ENCODE assay signal across 17 cellular contexts in the genomic region with DNA sequence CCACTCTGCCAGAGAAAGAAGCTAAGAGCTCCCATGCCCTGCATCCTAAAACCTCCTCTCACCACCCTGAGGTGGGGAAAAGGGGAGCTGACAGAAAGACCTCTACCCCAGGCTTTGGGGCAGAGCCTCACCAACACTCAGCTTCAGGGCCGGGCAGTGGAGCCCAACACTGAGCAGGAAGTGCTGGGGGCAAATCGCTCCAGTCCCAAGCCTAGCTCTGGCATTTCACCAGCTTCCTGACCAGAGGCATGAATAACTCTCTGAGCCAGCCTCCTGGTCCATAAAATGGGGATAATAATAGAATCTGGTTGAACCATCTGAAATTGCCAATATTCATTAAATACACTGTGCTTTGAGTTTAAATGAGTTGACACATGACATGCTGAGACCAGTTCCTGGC.
DNase-seq lines count a peak whose midpoint lies in the region; TF ChIP-seq lines count a peak whose summit lies in the region.
"Had no signal": no experiment of that assay in that cellular context is flagged by ENCODE, and none has a peak within 500 bp of the region (broad histone marks: within the 10 kb centered on the region; RNA-seq: fewer than 3 reads in every experiment).

No MANE protein-coding gene starts in this region.

- H3K9me3 Mint-ChIP-seq in osteocyte (ENCODE audit: unreplicated experiment) = no peaks in the 10 kb centered on the region
- H3K9me3 Mint-ChIP-seq: natural killer cell treated with Interleukin-12 subunit alpha and Interleukin-12 subunit beta and Interleukin-15 and Interleukin-18, amount 100 ng/mL, for 72 hours had no signal

- H3K4me3 Mint-ChIP-seq in osteocyte (ENCODE audit: unreplicated experiment) = no peak overlapping the region
- H3K4me3 Mint-ChIP-seq: natural killer cell treated with Interleukin-12 subunit alpha and Interleukin-12 subunit beta and Interleukin-15 and Interleukin-18, amount 100 ng/mL, for 72 hours had no signal

- no peak overlapping the region for H3K4me3 ChIP-seq in MG63
- no peak overlapping the region for H3K4me3 ChIP-seq in epithelial cell of esophagus (ENCODE audit: low read length)
- no peak overlapping the region for H3K4me3 ChIP-seq in uterus
- H3K4me3 ChIP-seq: hepatocyte had no signal

- H3K27ac ChIP-seq in uterus = peak overlapping the region; percentile 66 to 75
- H3K27ac ChIP-seq: C4-2B had no signal

- no peak for TF ChIP-seq POLR2A in uterus (IDR thresholded peaks at IDR 0.05)

- DNase-seq in MG63 = peak; percentile 41
- DNase-seq in epithelial cell of esophagus (ENCODE audit: low read depth) = peak; percentile 16
- DNase-seq in osteocyte (ENCODE audit: extremely low spot score, unreplicated experiment) = no peak
- DNase-seq in uterus = no peak
- DNase-seq in MV-4-11 (lab: John Stamatoyannopoulos, UW) = no peak
- DNase-seq in NCI-H2107 (lab: John Stamatoyannopoulos, UW) = no peak
- DNase-seq in cerebellar nuclear complex (lab: John Stamatoyannopoulos, UW) = no peak
- DNase-seq: activated T-cell treated with anti-CD3 and anti-CD28 coated beads, Interleukin-2, amount 50 U/mL, for 48 hours; DMS53; GOT3; IMR-90; NCI-H1092 treated with DMSO at 0.1 percent for 48 hours; NCI-H2227 treated with DMSO at 0.1 percent for 48 hours; stimulated activated CD4-positive, alpha-beta T cell treated with anti-CD3 and anti-CD28 coated beads, Interleukin-4, amount 100 ng/mL, for 24 hours had no signal

- H3K36me3 ChIP-seq in MG63 (peaks cover 55% of the 10 kb centered on the region), uterus (no peaks in the 10 kb centered on the region)

- H3K27ac Mint-ChIP-seq in osteocyte (ENCODE audit: unreplicated experiment) = peak overlapping the region; percentile 60
- H3K27ac Mint-ChIP-seq: natural killer cell treated with Interleukin-12 subunit alpha and Interleukin-12 subunit beta and Interleukin-15 and Interleukin-18, amount 100 ng/mL, for 72 hours had no signal

- TF ChIP-seq CTCF in epithelial cell of esophagus (IDR thresholded peaks at IDR 0.05; ENCODE audit: insufficient read depth, low read depth, low read length, missing control alignments) = no peak
- TF ChIP-seq CTCF in osteocyte (IDR thresholded peaks at IDR 0.05) = no peak
- no peak for TF ChIP-seq CTCF in uterus (IDR thresholded peaks at IDR 0.05)

- intact Hi-C loops in uterus (cut with DNase I; ENCODE audit: low total_unique reads) = no loop called here

- peaks cover 52% of the 10 kb centered on the region for H3K4me1 Mint-ChIP-seq in osteocyte (ENCODE audit: unreplicated experiment)

- peaks cover 14 to 39% of the 10 kb centered on the region in 2 donors for H3K4me1 ChIP-seq in uterus

- H3K9me3 ChIP-seq in MG63 (peaks cover 7% of the 10 kb centered on the region), uterus (no peaks in the 10 kb centered on the region)

- no peaks in the 10 kb centered on the region for H3K27me3 Mint-ChIP-seq in osteocyte (ENCODE audit: unreplicated experiment)

- no peaks in the 10 kb centered on the region for H3K27me3 ChIP-seq in MG63
- no peaks in the 10 kb centered on the region for H3K27me3 ChIP-seq in uterus
- H3K27me3 ChIP-seq: hepatocyte had no signal

- H3K36me3 Mint-ChIP-seq in osteocyte (ENCODE audit: unreplicated experiment) = peaks cover 27% of the 10 kb centered on the region
- H3K36me3 Mint-ChIP-seq: natural killer cell treated with Interleukin-12 subunit alpha and Interleukin-12 subunit beta and Interleukin-15 and Interleukin-18, amount 100 ng/mL, for 72 hours had no signal

Comparison
In these comparisons a context has a peak if more than half of its experiments do, and no peak if none do; other contexts are left out.
1. DNase-seq: peak in MG63 (single experiment) and epithelial cell of esophagus (single experiment); none in osteocyte (single experiment), uterus (0 of 2), MV-4-11 (single experiment), NCI-H2107 (single experiment) and cerebellar nuclear complex (0 of 2).